31 cellular contexts compared by ENCODE assay signal in the genomic region with DNA sequence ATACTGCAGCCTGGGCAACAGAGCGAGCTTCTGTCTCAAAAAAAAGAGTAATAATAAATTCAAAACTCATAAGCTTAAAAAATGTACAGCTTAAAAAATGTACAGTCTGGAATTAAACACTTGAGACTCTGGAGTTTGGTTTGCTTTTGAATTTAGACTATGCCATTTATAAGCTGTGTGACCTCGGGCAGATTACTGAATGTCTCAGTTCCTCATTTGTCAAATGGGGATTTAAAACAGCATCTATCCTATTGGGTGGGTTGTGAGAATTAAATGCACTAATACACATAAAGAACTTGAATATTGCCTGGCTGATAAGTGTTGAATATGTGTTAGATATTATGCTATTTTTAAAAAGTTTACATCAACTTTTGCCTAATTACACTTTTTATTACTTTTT.
"Had no signal": no experiment of that assay in that cellular context is flagged by ENCODE, and none has a peak within 500 bp of the region (broad histone marks: within the 10 kb centered on the region; RNA-seq: fewer than 3 reads in every experiment).

No MANE protein-coding gene starts in this region.

- H3K9me3 Mint-ChIP-seq: activated CD4-positive, alpha-beta memory T cell treated with anti-CD3 and anti-CD28 coated beads for 36 hours; activated CD4-positive, alpha-beta T cell treated with anti-CD3 and anti-CD28 coated beads, Interleukin-2, amount 10 ng/mL, durations not matched to agents 24 days and 14 days; natural killer cell had no signal

- H3K36me3 ChIP-seq: right atrium auricular region, upper lobe of right lung had no signal

- DNase-seq: activated CD4-positive, alpha-beta memory T cell treated with anti-CD3 and anti-CD28 coated beads for 36 hours; activated CD4-positive, alpha-beta T cell treated with anti-CD3 and anti-CD28 coated beads, Interleukin-2, amount 10 ng/mL, durations not matched to agents 24 days and 14 days; activated CD4-positive, CD25-positive, alpha-beta regulatory T cell treated with anti-CD3 and anti-CD28 coated beads, Interleukin-2, amount 50 U/mL, for 72 hours; activated CD8-positive, alpha-beta memory T cell treated with anti-CD3 and anti-CD28 coated beads, Interleukin-2, amount 50 U/mL, for 48 hours; activated naive CD4-positive, alpha-beta T cell; activated T-cell treated with anti-CD3 and anti-CD28 coated beads, Interleukin-2, amount 50 U/mL, for 24 hours; dermis blood vessel endothelial cell; effector CD4-positive, alpha-beta T cell; foreskin keratinocyte; heart right ventricle; left lung; lower lobe of right lung; mesenchymal stem cell; natural killer cell; occipital lobe; stimulated activated CD4-positive, alpha-beta T cell treated with anti-CD3 and anti-CD28 coated beads, Interleukin-1b, Interleukin-23, amount 100 ng/mL, for 48 hours; stimulated activated CD4-positive, alpha-beta T cell treated with anti-CD3 and anti-CD28 coated beads, Interleukin-4, amount 100 ng/mL, for 4 hours; stimulated activated CD8-positive, alpha-beta memory T cell treated with anti-CD3 and anti-CD28 coated beads, Interleukin-4, amount 100 ng/mL, for 48 hours; stimulated activated naive CD4-positive, alpha-beta T cell; T-helper 9 cell; tibial artery; upper lobe of right lung; WERI-Rb-1 had no signal

- H3K4me1 Mint-ChIP-seq: activated CD4-positive, alpha-beta T cell treated with anti-CD3 and anti-CD28 coated beads, Interleukin-2, amount 10 ng/mL, durations not matched to agents 24 days and 14 days had no signal

- H3K4me1 ChIP-seq: esophagus muscularis mucosa, heart right ventricle, left lung, lower lobe of right lung, neural progenitor cell, right atrium auricular region, suprapubic skin, tibial artery, upper lobe of right lung had no signal

- H3K4me3 Mint-ChIP-seq: activated CD4-positive, alpha-beta memory T cell treated with anti-CD3 and anti-CD28 coated beads for 36 hours; activated CD4-positive, alpha-beta T cell treated with anti-CD3 and anti-CD28 coated beads, Interleukin-2, amount 10 ng/mL, durations not matched to agents 24 days and 14 days; activated T-cell treated with anti-CD3 and anti-CD28 coated beads, Interleukin-2, amount 50 U/mL, for 24 hours; natural killer cell; neural progenitor cell had no signal

- H3K36me3 Mint-ChIP-seq: natural killer cell had no signal

- ATAC-seq: activated naive CD4-positive, alpha-beta T cell treated with anti-CD3 and anti-CD28 coated beads, Interleukin-2, amount 50 U/mL, for 72 hours; foreskin keratinocyte; heart right ventricle; left lung; lower lobe of right lung; natural killer cell; upper lobe of right lung had no signal

- H3K9me3 ChIP-seq: esophagus muscularis mucosa, left lung, lower lobe of right lung, right atrium auricular region, suprapubic skin, tibial artery, upper lobe of right lung had no signal

- H3K27ac ChIP-seq: esophagus muscularis mucosa, foreskin keratinocyte, heart right ventricle, left lung, lower lobe of right lung, neural progenitor cell, right atrium auricular region, suprapubic skin, tibial artery, upper lobe of right lung, WERI-Rb-1 had no signal

- H3K4me3 ChIP-seq: esophagus muscularis mucosa, heart right ventricle, left lung, lower lobe of right lung, right atrium auricular region, smooth muscle cell, suprapubic skin, tibial artery, upper lobe of right lung had no signal

- H2AFZ ChIP-seq: neural progenitor cell had no signal

- H3K9ac ChIP-seq: neural progenitor cell had no signal

- H3K27me3 Mint-ChIP-seq: activated CD4-positive, alpha-beta memory T cell treated with anti-CD3 and anti-CD28 coated beads for 36 hours; activated CD4-positive, alpha-beta T cell treated with anti-CD3 and anti-CD28 coated beads, Interleukin-2, amount 10 ng/mL, durations not matched to agents 24 days and 14 days; activated T-cell treated with anti-CD3 and anti-CD28 coated beads, Interleukin-2, amount 50 U/mL, for 24 hours had no signal

- FAIRE-seq: bronchial epithelial cell, colon had no signal

- H3K27ac Mint-ChIP-seq: activated CD4-positive, alpha-beta memory T cell treated with anti-CD3 and anti-CD28 coated beads for 36 hours; activated CD4-positive, alpha-beta T cell treated with anti-CD3 and anti-CD28 coated beads, Interleukin-2, amount 10 ng/mL, durations not matched to agents 24 days and 14 days; activated naive CD4-positive, alpha-beta T cell treated with anti-CD3 and anti-CD28 coated beads, Interleukin-2, amount 50 U/mL, for 72 hours; activated T-cell treated with anti-CD3 and anti-CD28 coated beads, Interleukin-2, amount 50 U/mL, for 24 hours; natural killer cell; neural progenitor cell had no signal

- H3K27me3 ChIP-seq: esophagus muscularis mucosa, foreskin keratinocyte, heart right ventricle, left lung, neural progenitor cell, right atrium auricular region, suprapubic skin, tibial artery, upper lobe of right lung had no signal
